8 cellular contexts compared by ENCODE assay signal in the genomic region with DNA sequence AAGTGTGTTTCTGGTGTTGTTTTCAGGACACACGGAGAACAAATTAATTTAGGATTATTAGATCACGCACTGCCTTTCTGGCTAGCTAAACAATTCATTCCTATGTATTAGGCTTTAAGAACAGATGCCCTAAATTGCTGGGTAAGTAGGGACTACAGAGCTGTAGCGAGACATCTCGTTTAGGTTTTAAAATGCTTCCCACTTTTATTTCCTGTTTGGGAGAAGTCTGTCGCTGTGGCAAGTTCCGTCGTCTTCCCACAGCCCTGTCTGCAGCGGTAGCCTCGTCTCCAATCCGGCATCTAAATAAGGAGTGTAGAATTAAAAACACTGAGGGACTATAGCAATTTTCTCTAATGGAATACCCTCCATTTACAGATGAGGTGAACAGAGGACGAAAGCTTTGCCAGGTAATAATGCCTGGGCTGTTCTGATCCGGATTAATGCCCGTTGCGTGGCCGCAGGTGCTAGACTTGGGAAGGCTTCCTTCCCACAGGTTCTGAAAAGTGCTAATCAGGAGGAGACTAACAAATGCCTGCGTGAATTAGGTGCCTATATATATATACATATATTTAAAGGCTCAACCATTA. TPM values are rescaled to one million over a fixed set of nuclear protein-coding genes. Genes with fewer than 3 reads are reported as not detected.
DNase-seq lines count a peak whose midpoint lies in the region; ATAC-seq lines count a peak whose summit lies in the region.

No MANE protein-coding gene starts in this region.

- H3K9me3 ChIP-seq in ES-I3 (ENCODE audit: control insufficient read depth, insufficient read depth, low read length): peaks cover 13% of the 10 kb centered on the region; the same call in 1 of the 2 replicates
- H3K9me3 ChIP-seq in effector memory CD4-positive, alpha-beta T cell (ENCODE audit: control insufficient read depth, low read length): no peaks in the 10 kb centered on the region

- H3K9ac ChIP-seq in ES-I3 (ENCODE audit: low read depth, low read length): peak overlapping the region; percentile 80

- no peaks in the 10 kb centered on the region for H3K36me3 ChIP-seq in ES-I3 (ENCODE audit: insufficient read depth, low read length)
- H3K36me3 ChIP-seq in effector memory CD4-positive, alpha-beta T cell (ENCODE audit: control insufficient read depth, insufficient read depth, low read length): no peaks in the 10 kb centered on the region

- no peaks in the 10 kb centered on the region for H3K4me1 ChIP-seq in ES-I3 (ENCODE audit: insufficient read depth, low read length)
- H3K4me1 ChIP-seq in effector memory CD4-positive, alpha-beta T cell (ENCODE audit: control insufficient read depth, insufficient read depth, low read length, poor library complexity, severe bottlenecking): peaks cover 21% of the 10 kb centered on the region

- ATAC-seq in GM18861 (IDR thresholded peaks at IDR 0.05; ENCODE audit: unreplicated experiment): no peak

- no peak overlapping the region for H3K27ac ChIP-seq in effector memory CD4-positive, alpha-beta T cell (ENCODE audit: insufficient read depth, low read length, poor library complexity, severe bottlenecking)

- peak overlapping the region; percentile 67 for H3K4me3 ChIP-seq in effector memory CD4-positive, alpha-beta T cell (ENCODE audit: insufficient read depth, low read depth, low read length, poor library complexity, severe bottlenecking)

- DNase-seq in NCI-H526 treated with DMSO at 0.1 percent for 48 hours (lab: John Stamatoyannopoulos, UW): peak; percentile 28
- DNase-seq in effector memory CD4-positive, alpha-beta T cell: no peak
- peak; percentile 48 for DNase-seq in pons (ENCODE audit: low spot score)
- DNase-seq in mesenteric fat pad (ENCODE audit: low spot score): no peak
- no peak for DNase-seq in amniotic stem cell (lab: John Stamatoyannopoulos, UW)
- no peak for DNase-seq in stimulated activated CD4-positive, alpha-beta T cell treated with anti-CD3 and anti-CD28 coated beads, Interleukin-1b, Interleukin-23, amount 100 ng/mL, for 48 hours

- H3K27me3 ChIP-seq in effector memory CD4-positive, alpha-beta T cell (replicated peaks; ENCODE audit: control insufficient read depth, insufficient read depth, low read length, poor library complexity, severe bottlenecking): peaks cover 50% of the 10 kb centered on the region

RNA-seq across cellular contexts. Expression of a gene that starts 1.3 kb away (rescaled TPM):
- 1.3 TPM for total RNA-seq in mesenteric fat pad

Comparison
In these comparisons a context has a peak if more than half of its experiments do, and no peak if none do; other contexts are left out.
1. DNase-seq: peak in NCI-H526 treated with DMSO at 0.1 percent for 48 hours (single experiment) and pons (single experiment); none in effector memory CD4-positive, alpha-beta T cell (0 of 3), mesenteric fat pad (single experiment), amniotic stem cell (single experiment) and stimulated activated CD4-positive, alpha-beta T cell treated with anti-CD3 and anti-CD28 coated beads, Interleukin-1b, Interleukin-23, amount 100 ng/mL, for 48 hours (single experiment).